In the genomic region with DNA sequence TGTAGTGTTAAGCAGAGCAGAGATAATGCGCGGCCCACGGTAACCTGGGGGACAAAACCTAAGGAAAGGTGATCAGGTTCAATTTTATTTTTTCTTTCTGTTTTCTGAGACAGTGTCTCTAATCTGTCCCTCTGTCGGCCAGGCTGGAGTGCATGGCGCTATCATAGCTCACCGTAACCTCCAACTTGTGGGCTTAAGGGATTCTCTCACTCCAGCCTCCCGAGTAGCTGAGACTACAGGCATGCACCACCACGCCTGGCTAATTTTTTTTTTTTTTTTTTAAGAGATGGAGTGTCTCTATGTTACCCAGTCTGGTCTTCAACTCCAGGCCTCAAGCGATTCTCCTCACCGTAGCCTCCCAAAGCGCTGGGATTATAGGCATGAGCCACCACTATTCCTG, we compare ENCODE assay signal across 7 cellular contexts. TPM values are rescaled to one million over a fixed set of nuclear protein-coding genes. Genes with fewer than 3 reads are reported as not detected.
DNase-seq lines count a peak whose midpoint lies in the region; ATAC-seq and TF ChIP-seq lines count a peak whose summit lies in the region.
"Had no signal": no experiment of that assay in that cellular context is flagged by ENCODE, and none has a peak within 500 bp of the region (broad histone marks: within the 10 kb centered on the region; RNA-seq: fewer than 3 reads in every experiment).

No MANE protein-coding gene starts in this region.

- H3K36me3 Mint-ChIP-seq in activated CD4-positive, alpha-beta memory T cell treated with anti-CD3 and anti-CD28 coated beads for 36 hours, result no peaks in the 10 kb centered on the region

- peak overlapping the region; percentile 78 for H3K4me3 Mint-ChIP-seq in activated CD4-positive, alpha-beta memory T cell treated with anti-CD3 and anti-CD28 coated beads for 36 hours

- DNase-seq in BE2C (no peak), lower leg skin (ENCODE audit: low spot score in 2 of 2) (no peak), cerebellar cortex (ENCODE audit: low spot score) (no peak)
- DNase-seq in activated CD4-positive, alpha-beta memory T cell treated with anti-CD3 and anti-CD28 coated beads for 36 hours, result no peak
- DNase-seq in activated CD4-positive, alpha-beta T cell treated with anti-CD3 and anti-CD28 coated beads, Interleukin-2, amount 50 U/mL, for 4 hours, result no peak

- no peaks in the 10 kb centered on the region for H3K36me3 ChIP-seq in BE2C

- no peaks in the 10 kb centered on the region for H3K4me1 ChIP-seq in BE2C

- TF ChIP-seq CTCF in BE2C (IDR thresholded peaks at IDR 0.05; ENCODE audit: low read depth, low read length), result no peak
- no peak for TF ChIP-seq CTCF in lower leg skin (IDR thresholded peaks at IDR 0.05)

- H3K27me3 Mint-ChIP-seq in activated CD4-positive, alpha-beta memory T cell treated with anti-CD3 and anti-CD28 coated beads for 36 hours, result peaks cover 18% of the 10 kb centered on the region

- no peak for ATAC-seq in HG03135 (IDR thresholded peaks at IDR 0.05; ENCODE audit: unreplicated experiment)

- no peaks in the 10 kb centered on the region for H3K9me3 ChIP-seq in BE2C

- H3K4me1 Mint-ChIP-seq in activated CD4-positive, alpha-beta memory T cell treated with anti-CD3 and anti-CD28 coated beads for 36 hours (ENCODE audit: low read depth), result peaks cover 19% of the 10 kb centered on the region

- peaks cover 9% of the 10 kb centered on the region; the same call in 1 of the 2 replicates for H3K27me3 ChIP-seq in BE2C

- POLR2A ChIA-PET in activated CD4-positive, alpha-beta memory T cell treated with anti-CD3 and anti-CD28 coated beads for 36 hours (lab: Charles Lee), result interaction anchor here (1.3 kb wide), 2 partner anchors 28 to 68 kb away, joined by 3 to 4 read pairs; a partner anchor contains a TSS

- intact Hi-C loops in activated CD4-positive, alpha-beta memory T cell treated with anti-CD3 and anti-CD28 coated beads for 36 hours (cut with micrococcal nuclease), result no loop called here
- intact Hi-C loops in lower leg skin (cut with DNase I; ENCODE audit: low total_unique reads), result no loop called here

- TF ChIP-seq POLR2A in lower leg skin (IDR thresholded peaks at IDR 0.05), result no peak

- no peak overlapping the region for H3K27ac Mint-ChIP-seq in activated CD4-positive, alpha-beta memory T cell treated with anti-CD3 and anti-CD28 coated beads for 36 hours

- CTCF ChIA-PET in activated CD4-positive, alpha-beta memory T cell treated with anti-CD3 and anti-CD28 coated beads for 36 hours (lab: Charles Lee), result interaction anchor here (0.6 to 2.7 kb wide), 3 partner anchors 9 to 121 kb away, joined by 3 to 15 read pairs (median 8); a partner anchor contains a TSS

- no peaks in the 10 kb centered on the region for H3K9me3 Mint-ChIP-seq in activated CD4-positive, alpha-beta memory T cell treated with anti-CD3 and anti-CD28 coated beads for 36 hours

- H3K4me3 ChIP-seq in BE2C (ENCODE audit: low read depth, low read length) (peak overlapping the region; percentile 75), lower leg skin (ENCODE audit: low read depth, poor library complexity, severe bottlenecking) (peak overlapping the region; percentile 26)

- WGBS in lower leg skin, 2 donors, result 42 to 50% methylated on average over 11 of the region's 11 CpGs

RNA-seq across cellular contexts. Expression of a gene that starts 0.7 kb away (rescaled TPM):
- polyA plus RNA-seq in BE2C (2012; ENCODE audit: insufficient read depth, insufficient read length, low read depth), result not detected
- under 1 TPM; 0.24 to 0.36 TPM for total RNA-seq in activated CD4-positive, alpha-beta memory T cell treated with anti-CD3 and anti-CD28 coated beads for 36 hours
- total RNA-seq in lower leg skin, result 10 to 100 TPM; 32.2 to 68.6 (median 48.4) TPM
- total RNA-seq: SK-MEL-5 had no signal

RNA-seq across cellular contexts. Expression of a gene that starts 23.5 kb away (rescaled TPM):
- polyA plus RNA-seq in BE2C (2012; ENCODE audit: insufficient read depth, insufficient read length, low read depth), result 0.34 TPM
- total RNA-seq in activated CD4-positive, alpha-beta memory T cell treated with anti-CD3 and anti-CD28 coated beads for 36 hours, result 1 to 10 TPM; 1.0 to 1.1 TPM
- total RNA-seq in lower leg skin, result 1 to 10 TPM; 1.8 to 3.6 (median 2.6) TPM

RNA-seq across cellular contexts. Expression of a gene that starts 27.5 kb away (rescaled TPM):
- 20.3 TPM for polyA plus RNA-seq in BE2C (2012; ENCODE audit: insufficient read depth, insufficient read length, low read depth)
- total RNA-seq in activated CD4-positive, alpha-beta memory T cell treated with anti-CD3 and anti-CD28 coated beads for 36 hours, result 10 to 100 TPM; 17.8 to 17.9 TPM
- 10 to 100 TPM; 22.8 to 47.7 (median 33.0) TPM for total RNA-seq in lower leg skin

RNA-seq across cellular contexts. Expression of a gene that starts 32.1 kb away (rescaled TPM):
- 47.2 TPM for polyA plus RNA-seq in BE2C (2012; ENCODE audit: insufficient read depth, insufficient read length, low read depth)
- 10 to 100 TPM; 22.8 to 25.6 TPM for total RNA-seq in activated CD4-positive, alpha-beta memory T cell treated with anti-CD3 and anti-CD28 coated beads for 36 hours
- total RNA-seq in lower leg skin, result 10 to 100 TPM; 27.0 to 47.1 (median 30.2) TPM

RNA-seq across cellular contexts. Expression of a gene that starts 40.9 kb away (rescaled TPM):
- polyA plus RNA-seq in BE2C (2012; ENCODE audit: insufficient read depth, insufficient read length, low read depth), result 544 TPM
- total RNA-seq in activated CD4-positive, alpha-beta memory T cell treated with anti-CD3 and anti-CD28 coated beads for 36 hours, result 100 to 1,000 TPM; 275 to 277 TPM
- total RNA-seq in lower leg skin, result 100 to 1,000 TPM; 120 to 176 (median 149) TPM

Comparison
In these comparisons a context has a peak if more than half of its experiments do, and no peak if none do; other contexts are left out.
1. RNA of a gene that starts 0.7 kb away (total RNA-seq): 32.2 to 68.6 TPM in lower leg skin; 0.24 to 0.36 TPM in activated CD4-positive, alpha-beta memory T cell treated with anti-CD3 and anti-CD28 coated beads for 36 hours; every median in the first group is over 10 times any median in the second.